Comparison of ENCODE assay signal across 8 cellular contexts in the genomic region with DNA sequence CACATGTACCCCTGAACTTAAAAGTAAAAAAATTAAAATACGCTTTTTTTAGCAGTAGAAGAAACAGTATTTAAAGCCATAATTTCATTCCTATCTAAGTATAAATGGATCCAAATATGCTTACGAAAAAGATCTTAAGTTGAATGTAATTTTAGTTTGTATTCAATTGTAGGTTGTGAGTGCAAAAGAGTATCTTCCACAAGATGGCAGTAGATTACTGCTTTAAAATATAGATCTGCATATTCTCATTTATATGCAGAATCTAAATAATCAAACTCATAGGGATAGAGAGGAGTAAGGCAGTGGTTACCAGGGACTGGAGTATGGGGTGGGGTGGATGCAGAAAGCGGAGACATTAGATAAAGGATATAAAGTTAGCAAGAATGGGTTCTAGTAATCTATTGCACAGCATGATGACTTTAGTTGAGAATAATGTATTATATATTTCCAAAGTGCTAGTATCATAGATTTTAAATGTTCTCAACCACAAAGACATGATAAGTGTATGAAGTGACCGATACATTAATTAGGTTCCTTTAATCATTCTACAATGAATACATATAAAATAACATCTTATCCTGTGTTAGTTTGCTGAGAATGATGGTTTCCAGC. TPM values are rescaled to one million over a fixed set of nuclear protein-coding genes. Genes with fewer than 3 reads are reported as not detected.
DNase-seq lines count a peak whose midpoint lies in the region; ATAC-seq and TF ChIP-seq lines count a peak whose summit lies in the region.

No MANE protein-coding gene starts in this region.

- no peaks in the 10 kb centered on the region for H3K9me3 ChIP-seq in vagina

- H3K27me3 ChIP-seq in H7 (ENCODE audit: control insufficient read depth, insufficient read depth, low read length) (no peaks in the 10 kb centered on the region), vagina (no peaks in the 10 kb centered on the region)

- ATAC-seq in SK-N-SH treated with all-trans-retinoic acid at 6 μM for 48 hours: peak; percentile 49; the same call in 2 of the 3 replicates

- DNase-seq in AG10803 (ENCODE audit: low read depth): peak; percentile 8
- peak; percentile 32 for DNase-seq in H7
- peak; percentile 25 for DNase-seq in iris pigment epithelial cell (ENCODE audit: low read depth)
- DNase-seq in 8988T: no peak
- DNase-seq in NCI-H345 (lab: John Stamatoyannopoulos, UW): no peak
- no peak for DNase-seq in DMS153 treated with DMSO at 0.1 percent for 48 hours (lab: John Stamatoyannopoulos, UW; ENCODE audit: unreplicated experiment)
- DNase-seq in vagina (ENCODE audit: extremely low spot score in 2 of 2): no peak

- no peak overlapping the region for H3K27ac ChIP-seq in vagina

- intact Hi-C loops in vagina (cut with DNase I): no loop called here

- no peak for TF ChIP-seq POLR2A in vagina (IDR thresholded peaks at IDR 0.05)

- H3K4me3 ChIP-seq in AG10803 (ENCODE audit: low read length): no peak overlapping the region
- no peak overlapping the region for H3K4me3 ChIP-seq in H7 (ENCODE audit: insufficient read depth, low read depth, low read length)
- no peak overlapping the region for H3K4me3 ChIP-seq in vagina

- H3K36me3 ChIP-seq in H7 (replicated peaks; ENCODE audit: control insufficient read depth, insufficient read depth, low read length): no peaks in the 10 kb centered on the region
- H3K36me3 ChIP-seq in vagina: no peaks in the 10 kb centered on the region

- peak; percentile 48 for TF ChIP-seq CTCF in AG10803 (conservative IDR thresholded peaks at IDR 0.05; ENCODE audit: low read length)
- TF ChIP-seq CTCF in vagina (IDR thresholded peaks at IDR 0.05): peak in 1 of 3 experiments; percentile 11

- no peaks in the 10 kb centered on the region for H3K4me1 ChIP-seq in vagina

TF ChIP-seq in SK-N-SH treated with all-trans-retinoic acid at 6 μM for 48 hours, 23 proteins besides CTCF, POLR2A, EP300 and RAD21:
- TF ChIP-seq TOX (CRISPR knock-in tag; IDR thresholded peaks at IDR 0.05; ENCODE audit: borderline replicate concordance): no peak
- TF ChIP-seq GLIS3 (CRISPR knock-in tag; IDR thresholded peaks at IDR 0.05): no peak
- TF ChIP-seq PPARA (CRISPR knock-in tag; IDR thresholded peaks at IDR 0.05; ENCODE audit: borderline replicate concordance): no peak
- TF ChIP-seq, protein P1, sequence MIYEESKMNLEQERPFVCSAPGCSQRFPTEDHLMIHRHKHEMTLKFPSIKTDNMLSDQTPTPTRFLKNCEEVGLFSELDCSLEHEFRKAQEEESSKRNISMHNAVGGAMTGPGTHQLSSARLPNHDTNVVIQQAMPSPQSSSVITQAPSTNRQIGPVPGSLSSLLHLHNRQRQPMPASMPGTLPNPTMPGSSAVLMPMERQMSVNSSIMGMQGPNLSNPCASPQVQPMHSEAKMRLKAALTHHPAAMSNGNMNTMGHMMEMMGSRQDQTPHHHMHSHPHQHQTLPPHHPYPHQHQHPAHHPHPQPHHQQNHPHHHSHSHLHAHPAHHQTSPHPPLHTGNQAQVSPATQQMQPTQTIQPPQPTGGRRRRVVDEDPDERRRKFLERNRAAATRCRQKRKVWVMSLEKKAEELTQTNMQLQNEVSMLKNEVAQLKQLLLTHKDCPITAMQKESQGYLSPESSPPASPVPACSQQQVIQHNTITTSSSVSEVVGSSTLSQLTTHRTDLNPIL (CRISPR knock-in tag; IDR thresholded peaks at IDR 0.05; ENCODE audit: low read depth): no peak
- TF ChIP-seq CSDC2 (CRISPR knock-in tag; IDR thresholded peaks at IDR 0.05): no peak
- TF ChIP-seq OSR1 (CRISPR knock-in tag; IDR thresholded peaks at IDR 0.05): no peak
- no peak for TF ChIP-seq ZC3H10 (CRISPR knock-in tag; IDR thresholded peaks at IDR 0.05)
- no peak for TF ChIP-seq ARNTL (CRISPR knock-in tag; IDR thresholded peaks at IDR 0.05; ENCODE audit: borderline replicate concordance, low read depth)
- TF ChIP-seq, protein P2, sequence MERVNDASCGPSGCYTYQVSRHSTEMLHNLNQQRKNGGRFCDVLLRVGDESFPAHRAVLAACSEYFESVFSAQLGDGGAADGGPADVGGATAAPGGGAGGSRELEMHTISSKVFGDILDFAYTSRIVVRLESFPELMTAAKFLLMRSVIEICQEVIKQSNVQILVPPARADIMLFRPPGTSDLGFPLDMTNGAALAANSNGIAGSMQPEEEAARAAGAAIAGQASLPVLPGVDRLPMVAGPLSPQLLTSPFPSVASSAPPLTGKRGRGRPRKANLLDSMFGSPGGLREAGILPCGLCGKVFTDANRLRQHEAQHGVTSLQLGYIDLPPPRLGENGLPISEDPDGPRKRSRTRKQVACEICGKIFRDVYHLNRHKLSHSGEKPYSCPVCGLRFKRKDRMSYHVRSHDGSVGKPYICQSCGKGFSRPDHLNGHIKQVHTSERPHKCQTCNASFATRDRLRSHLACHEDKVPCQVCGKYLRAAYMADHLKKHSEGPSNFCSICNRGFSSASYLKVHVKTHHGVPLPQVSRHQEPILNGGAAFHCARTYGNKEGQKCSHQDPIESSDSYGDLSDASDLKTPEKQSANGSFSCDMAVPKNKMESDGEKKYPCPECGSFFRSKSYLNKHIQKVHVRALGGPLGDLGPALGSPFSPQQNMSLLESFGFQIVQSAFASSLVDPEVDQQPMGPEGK (CRISPR knock-in tag; IDR thresholded peaks at IDR 0.05; ENCODE audit: borderline replicate concordance): no peak
- TF ChIP-seq ESRRG (CRISPR knock-in tag; IDR thresholded peaks at IDR 0.05): no peak
- TF ChIP-seq ZFP30 (CRISPR knock-in tag; IDR thresholded peaks at IDR 0.05): no peak
- TF ChIP-seq TCF4 (CRISPR knock-in tag; IDR thresholded peaks at IDR 0.05; ENCODE audit: borderline replicate concordance): no peak
- TF ChIP-seq SNAI2 (CRISPR knock-in tag; IDR thresholded peaks at IDR 0.05): no peak
- no peak for TF ChIP-seq ISL1 (CRISPR knock-in tag; IDR thresholded peaks at IDR 0.05)
- TF ChIP-seq, protein P3, sequence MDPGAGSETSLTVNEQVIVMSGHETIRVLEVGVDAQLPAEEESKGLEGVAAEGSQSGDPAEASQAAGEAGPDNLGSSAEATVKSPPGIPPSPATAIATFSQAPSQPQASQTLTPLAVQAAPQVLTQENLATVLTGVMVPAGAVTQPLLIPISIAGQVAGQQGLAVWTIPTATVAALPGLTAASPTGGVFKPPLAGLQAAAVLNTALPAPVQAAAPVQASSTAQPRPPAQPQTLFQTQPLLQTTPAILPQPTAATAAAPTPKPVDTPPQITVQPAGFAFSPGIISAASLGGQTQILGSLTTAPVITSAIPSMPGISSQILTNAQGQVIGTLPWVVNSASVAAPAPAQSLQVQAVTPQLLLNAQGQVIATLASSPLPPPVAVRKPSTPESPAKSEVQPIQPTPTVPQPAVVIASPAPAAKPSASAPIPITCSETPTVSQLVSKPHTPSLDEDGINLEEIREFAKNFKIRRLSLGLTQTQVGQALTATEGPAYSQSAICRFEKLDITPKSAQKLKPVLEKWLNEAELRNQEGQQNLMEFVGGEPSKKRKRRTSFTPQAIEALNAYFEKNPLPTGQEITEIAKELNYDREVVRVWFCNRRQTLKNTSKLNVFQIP (CRISPR knock-in tag; IDR thresholded peaks at IDR 0.05; ENCODE audit: borderline replicate concordance, low read depth): no peak

RNA-seq across cellular contexts. Expression of a gene that starts 14.2 kb away (rescaled TPM):
- not detected in 2 replicates for total RNA-seq in H7 (2014; rRNA removed; shearing (Covaris generic))
- not detected for total RNA-seq in vagina

RNA-seq across cellular contexts. Expression of a gene that starts 23.0 kb away (rescaled TPM):
- not detected in 2 replicates for total RNA-seq in H7 (2014; rRNA removed; shearing (Covaris generic))
- total RNA-seq in vagina: not detected

RNA-seq across cellular contexts. Expression of a gene that starts 36.7 kb away (rescaled TPM):
- not detected in 2 replicates for total RNA-seq in H7 (2014; rRNA removed; shearing (Covaris generic))
- total RNA-seq in vagina: 0.74 TPM

RNA-seq across cellular contexts. Expression of a gene that starts 36.7 kb away (rescaled TPM):
- total RNA-seq in H7 (2014; rRNA removed; shearing (Covaris generic)): not detected in 2 replicates
- total RNA-seq in vagina: 0.74 TPM

Comparison
In these comparisons a context has a peak if more than half of its experiments do, and no peak if none do; other contexts are left out.
1. DNase-seq: peak in AG10803 (single experiment), H7 (single experiment) and iris pigment epithelial cell (single experiment); none in 8988T (single experiment), NCI-H345 (single experiment), DMS153 treated with DMSO at 0.1 percent for 48 hours (single experiment) and vagina (0 of 2).